22 cellular contexts compared by ENCODE assay signal in genomic region chr7:2814186-2814530, GRCh38. TPM values are rescaled to one million over a fixed set of nuclear protein-coding genes. Genes with fewer than 3 reads are reported as not detected.
DNase-seq lines count a peak whose midpoint lies in the region; ATAC-seq and TF ChIP-seq lines count a peak whose summit lies in the region.
"Had no signal": no experiment of that assay in that cellular context is flagged by ENCODE, and none has a peak within 500 bp of the region (broad histone marks: within the 10 kb centered on the region; RNA-seq: fewer than 3 reads in every experiment).

No MANE protein-coding gene starts in this region.

- H2BK20ac ChIP-seq in H9 (ENCODE audit: low read depth, low read length, poor library complexity, severe bottlenecking), result no peak overlapping the region

- peaks cover 4 to 22% (median 20%) of the 10 kb centered on the region in 3 experiments for H3K36me3 Mint-ChIP-seq in H9 (ENCODE audit: insufficient read depth in 1 of 3, low read depth in 3 of 3)
- H3K36me3 Mint-ChIP-seq in WTC11, result peaks cover 3% of the 10 kb centered on the region
- H3K36me3 Mint-ChIP-seq: activated naive CD4-positive, alpha-beta T cell treated with anti-CD3 and anti-CD28 coated beads, Interleukin-2, amount 50 U/mL, for 72 hours had no signal

- H3K9me3 ChIP-seq in H9 (ENCODE audit: control insufficient read depth, low read depth, low read length) (no peaks in the 10 kb centered on the region), iPS-20b (ENCODE audit: insufficient read depth, low read depth, low read length) (no peaks in the 10 kb centered on the region), stomach (no peaks in the 10 kb centered on the region)
- H3K9me3 ChIP-seq: neutrophil had no signal

- H3K79me2 ChIP-seq in H9 (ENCODE audit: insufficient read depth, low read length), result peaks cover 47% of the 10 kb centered on the region; the same call in 1 of the 2 replicates

- no peaks in the 10 kb centered on the region; the same call in 1 of the 2 replicates for H3K36me3 ChIP-seq in iPS-20b (ENCODE audit: insufficient read depth, low read depth, low read length)
- no peaks in the 10 kb centered on the region for H3K36me3 ChIP-seq in stomach
- H3K36me3 ChIP-seq: neutrophil had no signal

- no peak overlapping the region for H2AK5ac ChIP-seq in H9 (ENCODE audit: insufficient read length, low read length)

- H2BK15ac ChIP-seq in H9 (ENCODE audit: low read depth, low read length), result no peak overlapping the region

- ATAC-seq in WTC11 (no peak), HG02981 (IDR thresholded peaks at IDR 0.05; ENCODE audit: unreplicated experiment) (no peak)
- ATAC-seq: activated naive CD4-positive, alpha-beta T cell treated with anti-CD3 and anti-CD28 coated beads, Interleukin-2, amount 50 U/mL, for 72 hours; activated T-cell treated with anti-CD3 and anti-CD28 coated beads, Interleukin-2, amount 50 U/mL, for 4 hours; left colon had no signal

- H3K4me3 ChIP-seq in iPS-20b (ENCODE audit: low read length), result no peak overlapping the region
- H3K4me3 ChIP-seq in stomach, result no peak overlapping the region

- H3K27ac ChIP-seq in H9 (ENCODE audit: insufficient read length, low read depth, low read length), result no peak overlapping the region
- peak overlapping the region; percentile 25 for H3K27ac ChIP-seq in iPS-20b (ENCODE audit: low read length)
- H3K27ac ChIP-seq in stomach, result peak overlapping the region in 4 of 5 donors; percentile 12 to 80 (median 36)
- H3K27ac ChIP-seq: neutrophil had no signal

- H3K4me1 Mint-ChIP-seq in H9 (peaks cover 64 to 70% of the 10 kb centered on the region in 2 experiments), WTC11 (peaks cover 95% of the 10 kb centered on the region)

- intact Hi-C loops in stomach (cut with DNase I; ENCODE audit: low total_unique reads), result no loop called here

- CTCF ChIA-PET in WTC11 (lab: Charles Lee), result interaction anchor here (0.7 to 2.0 kb wide), 3 partner anchors 10 to 53 kb away, joined by 3 to 9 read pairs (median 4); no protein-coding TSS in a partner anchor

- H3K4ac ChIP-seq in H9 (ENCODE audit: low read depth, low read length), result no peak overlapping the region

- H3K18ac ChIP-seq in H9 (ENCODE audit: insufficient read length, low read depth, low read length), result no peak overlapping the region

- H3K9me3 Mint-ChIP-seq in H9 (no peaks in the 10 kb centered on the region; a peak in 1 of 5 replicates), WTC11 (no peaks in the 10 kb centered on the region)
- H3K9me3 Mint-ChIP-seq: activated naive CD4-positive, alpha-beta T cell treated with anti-CD3 and anti-CD28 coated beads, Interleukin-2, amount 50 U/mL, for 72 hours; activated T-cell treated with anti-CD3 and anti-CD28 coated beads, Interleukin-2, amount 50 U/mL, for 4 hours had no signal

- H4K91ac ChIP-seq in H9 (ENCODE audit: insufficient read length, low read depth, low read length), result no peak overlapping the region

- no peak overlapping the region for H2AFZ ChIP-seq in H9 (ENCODE audit: low read length)

- H4K8ac ChIP-seq in H9 (replicated peaks; ENCODE audit: insufficient read length, low read depth, low read length), result no peak overlapping the region

- no peak for TF ChIP-seq POLR2A in stomach (IDR thresholded peaks at IDR 0.05)

- peaks cover 3% of the 10 kb centered on the region for H4K20me1 ChIP-seq in H9 (ENCODE audit: control insufficient read depth, insufficient read depth, insufficient read length)

- no peak overlapping the region for H2BK120ac ChIP-seq in H9 (ENCODE audit: low read depth, low read length, poor library complexity, severe bottlenecking)

- WGBS in H9 (ENCODE audit: extremely low coverage, insufficient read length, low lambda C conversion rate), result no CpG with 5 or more reads among the region's 5 CpGs
- 72 to 86% (median 83%) methylated on average over 5 of the region's 5 CpGs for WGBS in stomach, 5 donors

- H3K27me3 Mint-ChIP-seq in H9 (ENCODE audit: low read depth) (no peaks in the 10 kb centered on the region), WTC11 (ENCODE audit: low read depth) (no peaks in the 10 kb centered on the region)
- H3K27me3 Mint-ChIP-seq: B cell, brain had no signal

- H3K79me1 ChIP-seq in H9 (ENCODE audit: insufficient read depth, low read depth, low read length, poor library complexity, severe bottlenecking), result peaks cover 13% of the 10 kb centered on the region

- POLR2A ChIA-PET in WTC11 (lab: Charles Lee), result interaction anchor here (1.9 kb wide), 1 partner anchor 11 kb away, joined by 6 read pairs; no protein-coding TSS in a partner anchor

- H3K27ac Mint-ChIP-seq in H9, result peak overlapping the region; percentile 29 to 96 (median 71); a peak in 4 of 7 replicates
- peak overlapping the region; percentile 96 for H3K27ac Mint-ChIP-seq in WTC11

- H4K5ac ChIP-seq in H9 (ENCODE audit: insufficient read length, low read depth, low read length), result no peak overlapping the region

- H2BK5ac ChIP-seq in H9 (ENCODE audit: insufficient read length, low read length), result no peak overlapping the region

- H3K4me1 ChIP-seq in H9 (ENCODE audit: insufficient read depth, low read length) (peaks cover 20% of the 10 kb centered on the region; the same call in 1 of the 2 replicates), iPS-20b (ENCODE audit: insufficient read depth, low read length) (peaks cover 33% of the 10 kb centered on the region; the same call in 1 of the 2 replicates), stomach (peaks cover 8 to 67% (median 37%) of the 10 kb centered on the region in 4 donors)

- H3K23ac ChIP-seq in H9 (ENCODE audit: insufficient read length, low read depth, low read length), result no peak overlapping the region

- no peak for TF ChIP-seq EP300 in stomach (IDR thresholded peaks at IDR 0.05)

- H3K14ac ChIP-seq in H9 (ENCODE audit: insufficient read depth, low read length), result no peak overlapping the region

- no peak overlapping the region for H3K4me2 ChIP-seq in H9 (ENCODE audit: insufficient read depth, insufficient read length, low read length)

- H2BK12ac ChIP-seq in H9 (ENCODE audit: insufficient read length, low read depth, low read length), result no peak overlapping the region

- no peak overlapping the region for H3K9ac ChIP-seq in H9 (ENCODE audit: extremely low read depth, insufficient read length, low read length)
- H3K9ac ChIP-seq in iPS-20b (ENCODE audit: low read depth, low read length), result no peak overlapping the region; the same call in 1 of the 2 replicates

- no peak overlapping the region for H3K4me3 Mint-ChIP-seq in H9
- H3K4me3 Mint-ChIP-seq in WTC11, result peak overlapping the region; percentile 30; the same call in 1 of the 2 replicates
- H3K4me3 Mint-ChIP-seq: activated T-cell treated with anti-CD3 and anti-CD28 coated beads, Interleukin-2, amount 50 U/mL, for 4 hours; B cell; brain had no signal

- DNase-seq in H9 (no peak), WTC11 (ENCODE audit: low spot score) (no peak), stomach (peak; percentile 14), NCI-H345 treated with DMSO at 0.1 percent for 48 hours (lab: John Stamatoyannopoulos, UW; ENCODE audit: unreplicated experiment) (no peak), NCI-H748 (lab: John Stamatoyannopoulos, UW; ENCODE audit: unreplicated experiment) (no peak)
- DNase-seq: activated CD4-positive, CD25-positive, alpha-beta regulatory T cell; activated T-cell treated with anti-CD3 and anti-CD28 coated beads, Interleukin-2, amount 50 U/mL, for 4 hours; cortex of kidney; EL; foreskin melanocyte; Kasumi-1; left colon; NCI-H1092 treated with DMSO at 0.1 percent for 48 hours; NCI-H2107; NCI-H526 treated with DMSO at 0.1 percent for 48 hours; stimulated activated CD4-positive, alpha-beta T cell treated with anti-CD3 and anti-CD28 coated beads, Interleukin-15, amount 100 ng/mL, for 24 hours had no signal

- no peak overlapping the region for H3T11ph ChIP-seq in H9 (ENCODE audit: low read length)

- no peak for TF ChIP-seq CTCF in H9 (conservative IDR thresholded peaks at IDR 0.05)
- no peak for TF ChIP-seq CTCF in WTC11 (IDR thresholded peaks at IDR 0.05)
- no peak for TF ChIP-seq CTCF in stomach (IDR thresholded peaks at IDR 0.05)

- no peaks in the 10 kb centered on the region for H3K23me2 ChIP-seq in H9 (ENCODE audit: insufficient read length, low read depth, low read length, poor library complexity, severe bottlenecking)

- H3K27me3 ChIP-seq in H9 (ENCODE audit: insufficient read depth, low read length) (no peaks in the 10 kb centered on the region), iPS-20b (ENCODE audit: insufficient read depth, low read length) (no peaks in the 10 kb centered on the region), stomach (no peaks in the 10 kb centered on the region)
- H3K27me3 ChIP-seq: neutrophil had no signal

- H3K56ac ChIP-seq in H9 (ENCODE audit: insufficient read length, low read depth, low read length), result no peak overlapping the region

TF ChIP-seq in WTC11, 78 proteins besides CTCF, POLR2A, EP300 and RAD21 (continues in another document):
- no peak for TF ChIP-seq NFATC4 (CRISPR knock-in tag; IDR thresholded peaks at IDR 0.05)
- TF ChIP-seq CREB1 (CRISPR knock-in tag; IDR thresholded peaks at IDR 0.05), result no peak
- no peak for TF ChIP-seq GRHL2 (CRISPR knock-in tag; IDR thresholded peaks at IDR 0.05; ENCODE audit: insufficient replicate concordance, severe bottlenecking)
- TF ChIP-seq, protein P1, sequence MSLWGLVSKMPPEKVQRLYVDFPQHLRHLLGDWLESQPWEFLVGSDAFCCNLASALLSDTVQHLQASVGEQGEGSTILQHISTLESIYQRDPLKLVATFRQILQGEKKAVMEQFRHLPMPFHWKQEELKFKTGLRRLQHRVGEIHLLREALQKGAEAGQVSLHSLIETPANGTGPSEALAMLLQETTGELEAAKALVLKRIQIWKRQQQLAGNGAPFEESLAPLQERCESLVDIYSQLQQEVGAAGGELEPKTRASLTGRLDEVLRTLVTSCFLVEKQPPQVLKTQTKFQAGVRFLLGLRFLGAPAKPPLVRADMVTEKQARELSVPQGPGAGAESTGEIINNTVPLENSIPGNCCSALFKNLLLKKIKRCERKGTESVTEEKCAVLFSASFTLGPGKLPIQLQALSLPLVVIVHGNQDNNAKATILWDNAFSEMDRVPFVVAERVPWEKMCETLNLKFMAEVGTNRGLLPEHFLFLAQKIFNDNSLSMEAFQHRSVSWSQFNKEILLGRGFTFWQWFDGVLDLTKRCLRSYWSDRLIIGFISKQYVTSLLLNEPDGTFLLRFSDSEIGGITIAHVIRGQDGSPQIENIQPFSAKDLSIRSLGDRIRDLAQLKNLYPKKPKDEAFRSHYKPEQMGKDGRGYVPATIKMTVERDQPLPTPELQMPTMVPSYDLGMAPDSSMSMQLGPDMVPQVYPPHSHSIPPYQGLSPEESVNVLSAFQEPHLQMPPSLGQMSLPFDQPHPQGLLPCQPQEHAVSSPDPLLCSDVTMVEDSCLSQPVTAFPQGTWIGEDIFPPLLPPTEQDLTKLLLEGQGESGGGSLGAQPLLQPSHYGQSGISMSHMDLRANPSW (CRISPR knock-in tag; conservative IDR thresholded peaks at IDR 0.05; ENCODE audit: low read depth), result no peak
- TF ChIP-seq GABPB1 (CRISPR knock-in tag; IDR thresholded peaks at IDR 0.05), result no peak
- no peak for TF ChIP-seq CREM (CRISPR knock-in tag; IDR thresholded peaks at IDR 0.05)

RNA-seq across cellular contexts. Expression of gene GNA12, which starts 29.9 kb away (rescaled TPM):
- total RNA-seq in H9 (2021), result 60.2 and 63.1 TPM in 2 replicates
- 89.2 to 99.6 TPM (median 90.3 TPM) in 3 replicates for total RNA-seq in WTC11 (2021)
- total RNA-seq in stomach, result 10 to 100 TPM in 4 of 5 donors, 1 to 10 TPM in 1; 2.0 to 54.6 (median 28.6) TPM
- polyA plus RNA-seq in stomach, result 10 to 100 TPM in 2 of 3 donors, 1 to 10 TPM in 1; 6.0 to 24.7 (median 19.4) TPM
